22 cellular contexts compared by ENCODE assay signal in the genomic region with DNA sequence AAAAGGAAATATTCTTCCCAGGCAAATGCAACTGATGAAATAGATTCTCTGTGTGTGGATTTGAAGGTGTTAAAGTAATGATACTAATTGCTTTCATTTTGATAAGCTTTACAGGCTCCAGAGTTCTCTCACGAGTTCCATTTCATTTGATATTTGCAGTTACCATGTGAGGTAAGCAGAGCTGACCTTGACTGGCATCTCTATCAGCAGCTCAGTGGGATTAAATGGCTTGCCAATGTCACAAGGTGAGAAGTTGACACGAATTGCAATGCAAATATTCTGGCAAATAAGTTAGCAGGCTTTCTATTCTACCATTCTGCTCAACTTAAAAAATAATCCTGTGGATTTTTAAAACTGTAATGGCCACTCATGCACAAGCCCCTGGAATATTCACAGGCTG.
DNase-seq lines count a peak whose midpoint lies in the region; ATAC-seq, FAIRE-seq and TF ChIP-seq lines count a peak whose summit lies in the region.
"Had no signal": no experiment of that assay in that cellular context is flagged by ENCODE, and none has a peak within 500 bp of the region (broad histone marks: within the 10 kb centered on the region; RNA-seq: fewer than 3 reads in every experiment).

No MANE protein-coding gene starts in this region.

- no peak overlapping the region for H2AFZ ChIP-seq in neural cell (ENCODE audit: low read depth, low read length)
- H2AFZ ChIP-seq: PC-9 had no signal

- TF ChIP-seq POLR2A in GM12891 (IDR thresholded peaks at IDR 0.05; ENCODE audit: low read depth, low read length) = no peak

- H3K9me3 ChIP-seq in BLaER1 treated with 17β-estradiol and CSF1 and Interleukin-3, amounts not matched to agents 10 nM and 100 nM (replicated peaks in 1 of 11) = no peaks in the 10 kb centered on the region
- H3K9me3 ChIP-seq in cardiac muscle cell (ENCODE audit: low read depth) (no peaks in the 10 kb centered on the region), neural cell (ENCODE audit: low read length) (no peaks in the 10 kb centered on the region)
- H3K9me3 ChIP-seq: BE2C had no signal

- no peaks in the 10 kb centered on the region for H3K27me3 ChIP-seq in BLaER1 treated with 17β-estradiol and CSF1 and Interleukin-3, amounts not matched to agents 10 nM and 100 nM
- H3K27me3 ChIP-seq in cardiac muscle cell (peaks cover 3% of the 10 kb centered on the region), neural cell (ENCODE audit: insufficient read depth, low read depth, low read length) (no peaks in the 10 kb centered on the region)
- H3K27me3 ChIP-seq: BE2C had no signal

- ATAC-seq in HG02759 (IDR thresholded peaks at IDR 0.05; ENCODE audit: unreplicated experiment) (no peak), GM19395 (IDR thresholded peaks at IDR 0.05; ENCODE audit: unreplicated experiment) (no peak)
- no peak for ATAC-seq in activated CD4-positive, CD25-positive, alpha-beta regulatory T cell treated with anti-CD3 and anti-CD28 coated beads, Interleukin-2, amount 50 U/mL, for 24 hours

- TF ChIP-seq CTCF in cardiac muscle cell (IDR thresholded peaks at IDR 0.05; ENCODE audit: low read depth, low read length) = no peak
- TF ChIP-seq CTCF in neural cell (IDR thresholded peaks at IDR 0.05; ENCODE audit: poor library complexity, severe bottlenecking) = no peak

- H3K4me2 ChIP-seq in BLaER1 treated with 17β-estradiol and CSF1 and Interleukin-3, amounts not matched to agents 10 nM and 100 nM = peak overlapping the region; percentile 55 to 91 (median 81); a peak in 16 of 22 replicates
- peak overlapping the region; percentile 37 for H3K4me2 ChIP-seq in neural cell (ENCODE audit: low read length)
- H3K4me2 ChIP-seq: PC-9 had no signal

- peak; percentile 9 for FAIRE-seq in GM12891 (lab: Jason Lieb, UNC)
- FAIRE-seq: G401.6, GM19239 had no signal

- peak overlapping the region in 1 of 11 experiments; percentile 4; a peak in 1 of 22 replicates for H3K9ac ChIP-seq in BLaER1 treated with 17β-estradiol and CSF1 and Interleukin-3, amounts not matched to agents 10 nM and 100 nM
- peak overlapping the region; percentile 63 for H3K9ac ChIP-seq in neural cell (ENCODE audit: low read length)

- no peaks in the 10 kb centered on the region for H3K36me3 ChIP-seq in BLaER1 treated with 17β-estradiol and CSF1 and Interleukin-3, amounts not matched to agents 10 nM and 100 nM
- no peaks in the 10 kb centered on the region for H3K36me3 ChIP-seq in cardiac muscle cell
- no peaks in the 10 kb centered on the region for H3K36me3 ChIP-seq in neural cell (ENCODE audit: insufficient read depth, low read length)
- H3K36me3 ChIP-seq: BE2C had no signal

- DNase-seq in GM12891 (ENCODE audit: insufficient read length, low spot score) (no peak), cardiac muscle cell (ENCODE audit: low read depth in 1 of 2, low spot score in 1 of 2) (peak in 1 of 2 donors; percentile 13), DMS53 (lab: John Stamatoyannopoulos, UW) (no peak)
- DNase-seq: BE2C; CD4-positive, alpha-beta T cell; COR-L47; Karpas-422; MV-4-11; NCI-H1105 treated with DMSO at 0.1 percent for 48 hours; NCI-H2029 treated with DMSO at 0.1 percent for 48 hours; NCI-H2171; NCI-H345; NCI-H524; PC-9; RPMI8226 had no signal

- no peaks in the 10 kb centered on the region for H3K79me2 ChIP-seq in neural cell (replicated peaks; ENCODE audit: insufficient read depth, low read length)

- peak overlapping the region in 2 of 11 experiments; percentile 14 to 37; a peak in 3 of 22 replicates for H3K27ac ChIP-seq in BLaER1 treated with 17β-estradiol and CSF1 and Interleukin-3, amounts not matched to agents 10 nM and 100 nM
- H3K27ac ChIP-seq in cardiac muscle cell (peak overlapping the region; percentile 39), neural cell (ENCODE audit: low read length) (peak overlapping the region; percentile 94)
- H3K27ac ChIP-seq: PC-9 had no signal

- H3K9me2 ChIP-seq in neural cell (ENCODE audit: insufficient read depth, low read length) = no peaks in the 10 kb centered on the region

- peak; percentile 94 for TF ChIP-seq EP300 in neural cell (conservative IDR thresholded peaks at IDR 0.05; ENCODE audit: poor library complexity, severe bottlenecking)

- H4K20me1 ChIP-seq in BLaER1 treated with 17β-estradiol and CSF1 and Interleukin-3, amounts not matched to agents 10 nM and 100 nM = no peaks in the 10 kb centered on the region
- H4K20me1 ChIP-seq in neural cell (ENCODE audit: insufficient read depth) = no peaks in the 10 kb centered on the region

- H3F3A ChIP-seq in neural cell (ENCODE audit: insufficient read depth, low read length, poor library complexity, severe bottlenecking) = peaks cover 16% of the 10 kb centered on the region

- TF ChIP-seq RAD21 in neural cell (conservative IDR thresholded peaks at IDR 0.05) = no peak

- H3K4me1 ChIP-seq in BLaER1 treated with 17β-estradiol and CSF1 and Interleukin-3, amounts not matched to agents 10 nM and 100 nM = peaks cover 20 to 70% (median 46%) of the 10 kb centered on the region in 10 experiments
- peaks cover 34% of the 10 kb centered on the region for H3K4me1 ChIP-seq in cardiac muscle cell (ENCODE audit: low read depth)
- H3K4me1 ChIP-seq: BE2C had no signal

- H3K4me3 ChIP-seq in BLaER1 treated with 17β-estradiol and CSF1 and Interleukin-3, amounts not matched to agents 10 nM and 100 nM = no peak overlapping the region
- H3K4me3 ChIP-seq in cardiac muscle cell (no peak overlapping the region), neural cell (ENCODE audit: low read length) (peak overlapping the region; percentile 47)
- H3K4me3 ChIP-seq: PC-9 had no signal

TF ChIP-seq in GM12891, 5 proteins besides CTCF, POLR2A, EP300 and RAD21:
- TF ChIP-seq PAX5 (IDR thresholded peaks at IDR 0.05; ENCODE audit: insufficient read depth, low read length, severe bottlenecking) = no peak
- TF ChIP-seq SPI1 (IDR thresholded peaks at IDR 0.05; ENCODE audit: low read depth, low read length) = no peak
- no peak for TF ChIP-seq TAF1 (IDR thresholded peaks at IDR 0.05; ENCODE audit: low read depth, low read length)
- TF ChIP-seq POLR2AphosphoS5 (IDR thresholded peaks at IDR 0.05; ENCODE audit: low read depth, low read length) = no peak
- TF ChIP-seq POU2F2 (IDR thresholded peaks at IDR 0.05; ENCODE audit: low read depth, low read length) = no peak

TF ChIP-seq in neural cell, 6 proteins besides CTCF, POLR2A, EP300 and RAD21:
- TF ChIP-seq REST (IDR thresholded peaks at IDR 0.05; ENCODE audit: borderline replicate concordance) = peak; percentile 32
- no peak for TF ChIP-seq MXI1 (conservative IDR thresholded peaks at IDR 0.05; ENCODE audit: poor library complexity, severe bottlenecking)
- peak; percentile 81 for TF ChIP-seq POLR2AphosphoS5 (IDR thresholded peaks at IDR 0.05)
- TF ChIP-seq EZH2 (IDR thresholded peaks at IDR 0.05; ENCODE audit: borderline replicate concordance, insufficient read depth, low read length, poor library complexity, severe bottlenecking) = no peak
- no peak for TF ChIP-seq TAF1 (IDR thresholded peaks at IDR 0.05; ENCODE audit: low read depth)
- TF ChIP-seq SMC3 (conservative IDR thresholded peaks at IDR 0.05; ENCODE audit: poor library complexity) = no peak
